ENCODE assay signal across 8 cellular contexts in genomic region chr3:78266550-78266949, GRCh38.
A peak's percentile ranks its signal among the peaks of the same experiment; 100 is the strongest.
DNase-seq lines count a peak whose midpoint lies in the region; FAIRE-seq and TF ChIP-seq lines count a peak whose summit lies in the region.
"Not testable (repeated sequence)": the region's sequence is repeated elsewhere in the genome, so short reads cannot be mapped to it uniquely, and the experiment has no call there.

No MANE protein-coding gene starts in this region.

- H2BK12ac ChIP-seq in mesenchymal stem cell (ENCODE audit: low read length in 2 of 2): not testable (repeated sequence)

- H3K4me2 ChIP-seq in mesenchymal stem cell (ENCODE audit: low read length, poor library complexity, severe bottlenecking): not testable (repeated sequence)

- H3K36me3 ChIP-seq in BE2C; mesenchymal stem cell (ENCODE audit: control insufficient read depth in 1 of 2, insufficient read depth in 2 of 2, low read depth in 1 of 2, low read length in 2 of 2): not testable (repeated sequence)

- TF ChIP-seq CTCF in BE2C (IDR thresholded peaks at IDR 0.05; ENCODE audit: low read depth, low read length); epithelial cell of esophagus (IDR thresholded peaks at IDR 0.05; ENCODE audit: insufficient read depth, low read depth, low read length, missing control alignments): not testable (repeated sequence)

- WGBS in mesenchymal stem cell: 80% methylated on average over 3 of the region's 3 CpGs

- not testable (repeated sequence) for H4K8ac ChIP-seq in mesenchymal stem cell (ENCODE audit: low read length)

- not testable (repeated sequence) for H3K4me1 ChIP-seq in BE2C; mesenchymal stem cell (ENCODE audit: control insufficient read depth, insufficient read depth, low read depth, low read length)

- H4K91ac ChIP-seq in mesenchymal stem cell (ENCODE audit: low read length): not testable (repeated sequence)

- H2AFZ ChIP-seq in mesenchymal stem cell (ENCODE audit: low read depth, low read length): not testable (repeated sequence)

- H3K4ac ChIP-seq in mesenchymal stem cell (ENCODE audit: low read depth in 1 of 2, low read length in 2 of 2): not testable (repeated sequence)

- not testable (repeated sequence) for H3K18ac ChIP-seq in mesenchymal stem cell (ENCODE audit: low read depth in 1 of 2, low read length in 2 of 2)

- H3K9ac ChIP-seq in mesenchymal stem cell (ENCODE audit: low read length): not testable (repeated sequence)

- H2BK120ac ChIP-seq in mesenchymal stem cell (ENCODE audit: low read depth, low read length): not testable (repeated sequence)

- H3K27me3 ChIP-seq in BE2C; mesenchymal stem cell (ENCODE audit: control insufficient read depth in 1 of 2, insufficient read depth in 1 of 2, low read length in 2 of 2): not testable (repeated sequence)

- DNase-seq in BE2C (peak; percentile 34), MV-4-11 (lab: John Stamatoyannopoulos, UW) (peak; percentile 21), RPMI8226 (peak; percentile 68), epithelial cell of esophagus (ENCODE audit: low read depth) (peak; percentile 36), iris pigment epithelial cell (ENCODE audit: low read depth) (peak; percentile 11), mesenchymal stem cell (peak; percentile 55), renal cortical epithelial cell (ENCODE audit: low read depth) (peak; percentile 89)
- not testable (repeated sequence) for DNase-seq in GM19239 (ENCODE audit: insufficient read length, low spot score)

- H3K9me3 ChIP-seq in BE2C: not testable (repeated sequence)
- H3K9me3 ChIP-seq in mesenchymal stem cell (ENCODE audit: control insufficient read depth, low read length): peaks cover 16% of the 10 kb centered on the region

- not testable (repeated sequence) for H3K23ac ChIP-seq in mesenchymal stem cell (ENCODE audit: low read length in 2 of 2)

- H2BK5ac ChIP-seq in mesenchymal stem cell (ENCODE audit: low read depth, low read length, poor library complexity, severe bottlenecking): not testable (repeated sequence)

- H2AK5ac ChIP-seq in mesenchymal stem cell (ENCODE audit: low read length, severe bottlenecking): not testable (repeated sequence)

- peak overlapping the region; percentile 92 for H3K27ac ChIP-seq in mesenchymal stem cell (ENCODE audit: low read length, poor library complexity, severe bottlenecking)

- peak; percentile 21 for FAIRE-seq in GM19239 (lab: Jason Lieb, UNC)

- not testable (repeated sequence) for H2BK15ac ChIP-seq in mesenchymal stem cell (ENCODE audit: low read depth, poor library complexity, severe bottlenecking)

- not testable (repeated sequence) for H3K14ac ChIP-seq in mesenchymal stem cell (ENCODE audit: low read length in 2 of 2)

- H3K4me3 ChIP-seq in BE2C (ENCODE audit: low read depth, low read length); epithelial cell of esophagus (ENCODE audit: low read length); mesenchymal stem cell (ENCODE audit: insufficient read depth in 1 of 2, low read depth in 1 of 2, low read length in 2 of 2): not testable (repeated sequence)

- H3K79me1 ChIP-seq in mesenchymal stem cell (replicated peaks; ENCODE audit: low read length, poor library complexity, severe bottlenecking): not testable (repeated sequence)
